ENCODE assay signal across 7 cellular contexts in the genomic region with DNA sequence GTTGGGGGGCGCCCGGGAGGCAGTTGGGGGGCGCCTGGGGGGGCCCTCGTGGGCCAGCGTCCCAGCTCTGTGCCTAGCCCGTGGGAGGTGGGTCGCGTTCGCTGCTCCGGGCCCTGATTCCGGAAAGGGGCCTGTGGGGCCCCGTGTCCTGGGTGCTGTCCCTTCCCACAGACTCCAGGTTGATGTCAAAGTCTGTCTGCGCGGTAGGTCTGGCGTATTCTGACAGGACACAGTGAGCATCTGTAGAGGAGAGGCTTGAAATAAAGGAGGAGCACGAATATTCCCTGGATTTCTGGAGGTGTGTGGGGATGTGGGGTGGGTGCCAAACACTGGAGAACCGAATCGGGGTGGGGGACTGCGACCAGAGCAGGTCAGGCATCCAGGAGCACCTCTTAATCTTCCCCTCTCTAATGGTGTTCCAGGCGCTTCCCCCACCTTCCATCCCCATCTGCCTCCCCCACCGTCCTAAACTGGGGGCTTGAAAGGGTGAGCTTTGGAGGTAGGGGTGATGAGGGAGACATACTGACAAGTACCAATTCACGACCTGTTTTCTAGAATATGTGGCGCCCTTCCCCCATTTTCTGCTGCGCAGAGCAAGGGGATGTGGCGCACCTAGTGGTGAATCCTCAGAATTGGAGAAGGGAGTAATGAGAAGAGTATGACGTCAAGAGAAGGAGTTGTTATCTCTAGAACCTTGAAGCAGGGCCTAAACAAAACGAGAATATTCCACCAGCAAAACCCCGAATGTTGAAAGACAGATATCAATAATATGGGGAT. TPM values are rescaled to one million over a fixed set of nuclear protein-coding genes. Genes with fewer than 3 reads are reported as not detected.
DNase-seq lines count a peak whose midpoint lies in the region; ATAC-seq and TF ChIP-seq lines count a peak whose summit lies in the region.

No MANE protein-coding gene starts in this region.

- H3K36me3 ChIP-seq in fibroblast of lung (ENCODE audit: control insufficient read depth, insufficient read depth, low read length), result no peaks in the 10 kb centered on the region
- no peaks in the 10 kb centered on the region for H3K36me3 ChIP-seq in tibial nerve

- peak; percentile 67 for ATAC-seq in GM19043 (IDR thresholded peaks at IDR 0.05; ENCODE audit: low read depth, unreplicated experiment)
- ATAC-seq in activated T-cell treated with anti-CD3 and anti-CD28 coated beads, Interleukin-2, amount 50 U/mL, for 4 hours, result peak; percentile 70 to 79
- peak; percentile 62 to 72 (median 68) for ATAC-seq in natural killer cell

- 17 to 38% methylated on average over 24 to 25 of the region's 28 CpGs for WGBS in tibial nerve, 2 donors

- peak overlapping the region; percentile 58 to 94 for H3K27ac Mint-ChIP-seq in natural killer cell

- H3K9ac ChIP-seq in fibroblast of lung (ENCODE audit: insufficient read depth, low read length), result peak overlapping the region; percentile 37

- H3K4me3 Mint-ChIP-seq in activated T-cell treated with anti-CD3 and anti-CD28 coated beads, Interleukin-2, amount 50 U/mL, for 4 hours, result peak overlapping the region; percentile 95
- H3K4me3 Mint-ChIP-seq in natural killer cell, result peak overlapping the region; percentile 98

- peak in 1 of 2 donors; percentile 58 for TF ChIP-seq EP300 in tibial nerve (IDR thresholded peaks at IDR 0.05)

- H3K36me3 Mint-ChIP-seq in activated T-cell treated with anti-CD3 and anti-CD28 coated beads, Interleukin-2, amount 50 U/mL, for 4 hours (ENCODE audit: insufficient read depth), result peaks cover 9% of the 10 kb centered on the region
- H3K36me3 Mint-ChIP-seq in natural killer cell, result no peaks in the 10 kb centered on the region

- H3K9me3 ChIP-seq in fibroblast of lung (ENCODE audit: control insufficient read depth, insufficient read depth, low read depth, low read length), result no peaks in the 10 kb centered on the region
- H3K9me3 ChIP-seq in tibial nerve, result no peaks in the 10 kb centered on the region

- H3K27me3 ChIP-seq in fibroblast of lung (ENCODE audit: control insufficient read depth, insufficient read depth, low read length) (no peaks in the 10 kb centered on the region), tibial nerve (peaks cover 0 to 5% of the 10 kb centered on the region in 2 donors)

- peak in 1 of 2 donors; percentile 49 for TF ChIP-seq POLR2A in tibial nerve (IDR thresholded peaks at IDR 0.05)

- intact Hi-C loops in natural killer cell (cut with micrococcal nuclease), result no loop called here

- H3K79me2 ChIP-seq in fibroblast of lung (ENCODE audit: control insufficient read depth, insufficient read depth, low read length), result no peaks in the 10 kb centered on the region

- H3K4me1 Mint-ChIP-seq in activated T-cell treated with anti-CD3 and anti-CD28 coated beads, Interleukin-2, amount 50 U/mL, for 4 hours (ENCODE audit: low read depth), result peaks cover 28% of the 10 kb centered on the region
- peaks cover 12 to 32% of the 10 kb centered on the region in 2 donors for H3K4me1 Mint-ChIP-seq in natural killer cell

- H3K4me1 ChIP-seq in fibroblast of lung (ENCODE audit: control insufficient read depth, extremely low read depth, insufficient read depth, low read length), result no peaks in the 10 kb centered on the region
- H3K4me1 ChIP-seq in tibial nerve, result no peaks in the 10 kb centered on the region

- no peaks in the 10 kb centered on the region for H4K20me1 ChIP-seq in fibroblast of lung (ENCODE audit: control insufficient read depth, extremely low read depth, insufficient read depth, low read length)

- H3K9me3 Mint-ChIP-seq in activated T-cell treated with anti-CD3 and anti-CD28 coated beads, Interleukin-2, amount 50 U/mL, for 4 hours, result no peaks in the 10 kb centered on the region
- H3K9me3 Mint-ChIP-seq in natural killer cell, result no peaks in the 10 kb centered on the region

- H3K27ac ChIP-seq in fibroblast of lung (ENCODE audit: insufficient read depth, low read length) (no peak overlapping the region), tibial nerve (peak overlapping the region; percentile 66 to 87 (median 80))

- peak overlapping the region; percentile 50 to 63 (median 56) for H3K4me3 ChIP-seq in fibroblast of lung (replicated peaks in 1 of 4; ENCODE audit: control extremely low read depth in 1 of 4, insufficient read depth in 1 of 4, low read depth in 3 of 4, low read length in 4 of 4)
- peak overlapping the region; percentile 50 to 76 (median 62) for H3K4me3 ChIP-seq in tibial nerve

- DNase-seq in Kasumi-1 (lab: John Stamatoyannopoulos, UW) (peak; percentile 59 to 63), fibroblast of lung (ENCODE audit: low read depth in 2 of 2) (peak; percentile 35 to 50), natural killer cell (peak; percentile 21), tibial nerve (ENCODE audit: low spot score in 2 of 2) (peak in 1 of 2 donors; percentile 70), COLO668 (lab: John Stamatoyannopoulos, UW; ENCODE audit: unreplicated experiment) (no peak)
- DNase-seq in activated T-cell treated with anti-CD3 and anti-CD28 coated beads, Interleukin-2, amount 50 U/mL, for 4 hours, result peak; percentile 51

- H2AFZ ChIP-seq in fibroblast of lung (ENCODE audit: low read length), result peak overlapping the region; percentile 46

- TF ChIP-seq CTCF in fibroblast of lung (conservative IDR thresholded peaks at IDR 0.05 in 1 of 2, IDR thresholded peaks at IDR 0.05 in 1 of 2; ENCODE audit: low read depth in 1 of 2, low read length in 2 of 2) (peak; percentile 51 to 60), natural killer cell (IDR thresholded peaks at IDR 0.05) (peak; percentile 29), tibial nerve (IDR thresholded peaks at IDR 0.05) (peak; percentile 29 to 61 (median 45))

- H3K4me2 ChIP-seq in fibroblast of lung (ENCODE audit: extremely low read depth, insufficient read depth, low read length), result peak overlapping the region; percentile 75

- no peaks in the 10 kb centered on the region for H3K27me3 Mint-ChIP-seq in activated T-cell treated with anti-CD3 and anti-CD28 coated beads, Interleukin-2, amount 50 U/mL, for 4 hours (ENCODE audit: low read depth)
- H3K27me3 Mint-ChIP-seq in natural killer cell (ENCODE audit: low read depth in 2 of 2), result peaks cover 0 to 6% of the 10 kb centered on the region in 2 donors

RNA-seq across cellular contexts. Expression of a gene that starts 0.9 kb away (rescaled TPM):
- total RNA-seq in activated T-cell treated with anti-CD3 and anti-CD28 coated beads, Interleukin-2, amount 50 U/mL, for 4 hours, result 1 to 10 TPM; 2.1 to 2.5 (median 2.2) TPM
- total RNA-seq in fibroblast of lung (4.9 and 5.8 TPM in 2 replicates), natural killer cell (10 to 100 TPM; 11.2 to 12.6 (median 12.2) TPM), tibial nerve (10 to 100 TPM; 10.5 to 21.2 (median 15.7) TPM)
- 1.6 and 1.7 TPM in 2 replicates for polyA plus RNA-seq in fibroblast of lung
- 1.4 and 1.7 TPM in 2 replicates for polyA plus RNA-seq in fibroblast of lung (2012)
- polyA minus RNA-seq in fibroblast of lung (ENCODE audit: low replicate concordance), result 0.43 and 3.1 TPM in 2 replicates

RNA-seq across cellular contexts. Expression of a gene that starts 52.8 kb away (rescaled TPM):
- 10 to 100 TPM; 15.0 to 17.3 (median 16.8) TPM for total RNA-seq in activated T-cell treated with anti-CD3 and anti-CD28 coated beads, Interleukin-2, amount 50 U/mL, for 4 hours
- 12.8 and 22.8 TPM in 2 replicates for total RNA-seq in fibroblast of lung
- 12.9 and 13.9 TPM in 2 replicates for polyA plus RNA-seq in fibroblast of lung
- polyA plus RNA-seq in fibroblast of lung (2012), result 7.4 and 8.7 TPM in 2 replicates
- 4.6 and 7.8 TPM in 2 replicates for polyA minus RNA-seq in fibroblast of lung (ENCODE audit: low replicate concordance)
- total RNA-seq in natural killer cell, result 10 to 100 TPM in 2 of 3 donors, 1 to 10 TPM in 1; 9.0 to 13.3 (median 13.1) TPM
- 10 to 100 TPM in 2 of 4 donors, 1 to 10 TPM in 2; 3.6 to 21.2 (median 12.1) TPM for total RNA-seq in tibial nerve
